Comparison of ENCODE assay signal across 9 cellular contexts in the genomic region with DNA sequence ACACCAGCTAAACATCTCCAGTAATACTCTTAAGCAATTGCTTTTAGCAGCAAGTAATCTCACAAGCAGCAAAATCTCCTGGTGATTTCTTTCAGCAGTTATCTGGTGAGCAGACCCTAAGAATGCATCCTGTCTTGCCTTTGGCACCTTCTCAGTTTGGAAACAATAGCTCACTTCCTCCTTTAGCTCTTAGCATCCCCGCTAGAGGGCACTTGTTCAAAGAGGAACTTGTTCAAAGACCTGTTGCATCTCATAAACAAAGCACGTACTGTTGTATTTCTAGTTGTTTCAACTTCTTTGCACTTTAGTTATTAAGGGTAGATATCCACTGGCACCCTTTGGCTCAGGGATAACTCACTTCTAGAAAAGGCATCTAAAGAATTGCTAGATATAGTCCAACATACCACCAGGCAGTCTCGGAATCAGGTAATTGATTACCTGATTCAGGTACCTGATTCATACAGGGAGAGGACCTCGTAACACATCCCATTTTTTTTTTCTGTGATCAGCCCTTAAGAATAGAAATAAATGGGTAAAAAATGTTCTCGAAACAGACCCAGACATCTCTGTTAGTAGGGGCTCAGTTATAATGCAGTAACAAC.
A peak's percentile ranks its signal among the peaks of the same experiment; 100 is the strongest.
DNase-seq lines count a peak whose midpoint lies in the region; ATAC-seq, FAIRE-seq and TF ChIP-seq lines count a peak whose summit lies in the region.
"Had no signal": no experiment of that assay in that cellular context is flagged by ENCODE, and none has a peak within 500 bp of the region (broad histone marks: within the 10 kb centered on the region; RNA-seq: fewer than 3 reads in every experiment).

No MANE protein-coding gene starts in this region.

- intact Hi-C loops in left lung (cut with DNase I) (loop anchor here in 1 of 2 donors (10.0 kb wide), 2 partner anchors 192 to 262 kb away; no protein-coding TSS in a partner anchor), thyroid gland (cut with DNase I) (no loop called here)

- H3K9me3 ChIP-seq in left lung (peaks cover 0 to 5% of the 10 kb centered on the region in 2 donors), thyroid gland (no peaks in the 10 kb centered on the region)

- H3K4me3 ChIP-seq in cardiac fibroblast (replicated peaks in 1 of 2; ENCODE audit: low read depth in 2 of 2, low read length in 2 of 2) = no peak overlapping the region
- H3K4me3 ChIP-seq in left lung = no peak overlapping the region
- H3K4me3 ChIP-seq in thyroid gland (replicated peaks in 1 of 3) = no peak overlapping the region

- TF ChIP-seq CTCF in cardiac fibroblast (IDR thresholded peaks at IDR 0.05; ENCODE audit: low read depth, low read length) (peak; percentile 79), left lung (IDR thresholded peaks at IDR 0.05) (peak; percentile 45 to 60), thyroid gland (IDR thresholded peaks at IDR 0.05) (peak in 5 of 6 experiments; percentile 22 to 69 (median 62))

- FAIRE-seq in RCC 7860 (lab: Jason Lieb, UNC) = no peak
- FAIRE-seq: endometrium had no signal

- H3K27me3 ChIP-seq in left lung = no peaks in the 10 kb centered on the region
- H3K27me3 ChIP-seq in thyroid gland = no peaks in the 10 kb centered on the region

- 52 to 53% methylated on average over 5 of the region's 5 CpGs for WGBS in thyroid gland, 2 donors

- peak; percentile 57 for DNase-seq in NCI-H748 (lab: John Stamatoyannopoulos, UW; ENCODE audit: unreplicated experiment)
- DNase-seq in NCI-H748 treated with DMSO at 0.1 percent for 48 hours (lab: John Stamatoyannopoulos, UW) = no peak
- DNase-seq in RCC 7860 (ENCODE audit: low spot score) = peak; percentile 20
- DNase-seq in cardiac fibroblast (ENCODE audit: low read depth in 2 of 2) = peak; percentile 83 to 84
- no peak for DNase-seq in left lung
- DNase-seq in thyroid gland = peak; percentile 49 to 55

- H3K27ac ChIP-seq in left lung (no peak overlapping the region), thyroid gland (no peak overlapping the region)

- H3K36me3 ChIP-seq in left lung = no peaks in the 10 kb centered on the region
- H3K36me3 ChIP-seq in thyroid gland = no peaks in the 10 kb centered on the region

- peak; percentile 93 for ATAC-seq in GM21390 (IDR thresholded peaks at IDR 0.05; ENCODE audit: unreplicated experiment)
- peak; percentile 93 for ATAC-seq in HG03520 (IDR thresholded peaks at IDR 0.05; ENCODE audit: unreplicated experiment)
- peak; percentile 90 for ATAC-seq in left lung

- H3K4me1 ChIP-seq in left lung = no peaks in the 10 kb centered on the region
- H3K4me1 ChIP-seq in thyroid gland = no peaks in the 10 kb centered on the region

- TF ChIP-seq POLR2A in thyroid gland (IDR thresholded peaks at IDR 0.05) = no peak

Comparison
In these comparisons a context has a peak if more than half of its experiments do, and no peak if none do; other contexts are left out.
1. DNase-seq: peak in NCI-H748 (single experiment), RCC 7860 (single experiment), cardiac fibroblast (2 of 2) and thyroid gland (2 of 2); none in NCI-H748 treated with DMSO at 0.1 percent for 48 hours (single experiment) and left lung (0 of 2).
2. Peak in every context shown above with its lines, with median percentiles within 50 percentile points of each other: ATAC-seq and CTCF ChIP-seq.